In the genomic region with DNA sequence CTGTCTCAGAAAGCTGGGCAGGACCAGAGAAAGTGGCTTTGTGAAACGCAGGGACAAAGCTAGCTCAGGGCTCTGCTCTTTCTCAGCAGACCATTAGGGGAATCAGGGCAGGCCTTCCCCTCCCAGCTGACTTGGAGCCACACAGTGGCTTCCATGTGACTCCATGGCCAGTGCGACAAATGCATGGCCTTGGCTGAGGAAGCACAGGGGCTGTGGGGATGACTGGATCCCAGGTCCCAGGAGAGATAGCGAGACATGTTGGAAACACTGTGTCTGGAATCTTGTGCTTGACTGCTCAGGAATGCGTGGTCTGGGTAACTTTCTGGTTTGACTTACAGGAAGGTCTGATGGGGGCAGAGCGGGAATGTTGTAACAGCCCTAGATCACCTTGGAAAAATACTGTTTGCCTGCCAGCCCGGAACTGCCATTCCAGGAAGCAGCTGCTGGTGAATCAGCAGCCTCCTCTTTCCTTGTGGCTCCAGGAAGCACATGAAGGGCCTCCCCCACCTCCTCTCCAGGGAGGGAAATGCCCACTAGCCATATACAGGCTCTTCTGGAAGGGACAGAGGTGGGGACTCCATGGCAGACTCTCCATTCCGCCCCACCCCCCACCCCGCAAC, we compare ENCODE assay signal across 8 cellular contexts.
A peak's percentile ranks its signal among the peaks of the same experiment; 100 is the strongest.
DNase-seq lines count a peak whose midpoint lies in the region; ATAC-seq, FAIRE-seq and TF ChIP-seq lines count a peak whose summit lies in the region.

No MANE protein-coding gene starts in this region.

- H3K4me1 ChIP-seq in esophagus squamous epithelium = peaks cover 48 to 92% (median 69%) of the 10 kb centered on the region in 3 donors

- TF ChIP-seq CTCF in esophagus squamous epithelium (IDR thresholded peaks at IDR 0.05) = no peak

- no peaks in the 10 kb centered on the region for H3K9me3 ChIP-seq in esophagus squamous epithelium

- no peak for FAIRE-seq in GM19239 (lab: Jason Lieb, UNC)

- no peaks in the 10 kb centered on the region for H3K36me3 ChIP-seq in esophagus squamous epithelium

- ATAC-seq in HG02840 (IDR thresholded peaks at IDR 0.05; ENCODE audit: low FRiP score, unreplicated experiment) = no peak
- no peak for ATAC-seq in GM19397 (IDR thresholded peaks at IDR 0.05; ENCODE audit: unreplicated experiment)

- peak overlapping the region; percentile 87 to 92 (median 88) for H3K27ac ChIP-seq in esophagus squamous epithelium

- DNase-seq in GF-D8 (lab: John Stamatoyannopoulos, UW) (peak; percentile 3), RPMI7951 (ENCODE audit: low read depth) (peak; percentile 99), esophagus squamous epithelium (lab: John Stamatoyannopoulos, UW) (peak; percentile 22), non-pigmented ciliary epithelial cell (ENCODE audit: low read depth) (peak; percentile 98), globus pallidus (ENCODE audit: low spot score) (no peak), GM19239 (ENCODE audit: insufficient read length, low spot score) (no peak)

- no peak overlapping the region for H3K4me3 ChIP-seq in esophagus squamous epithelium

- H3K27me3 ChIP-seq in esophagus squamous epithelium = no peaks in the 10 kb centered on the region

- intact Hi-C loops in esophagus squamous epithelium (cut with DNase I) = no loop called here

- peak in 1 of 4 donors; percentile 18 for TF ChIP-seq POLR2A in esophagus squamous epithelium (IDR thresholded peaks at IDR 0.05)

- 25 to 49% methylated on average over 4 to 8 of the region's 8 CpGs for WGBS in esophagus squamous epithelium, 2 donors

Comparison
In these comparisons a context has a peak if more than half of its experiments do, and no peak if none do; other contexts are left out.
1. DNase-seq: peak in GF-D8 (single experiment), RPMI7951 (single experiment), esophagus squamous epithelium (single experiment) and non-pigmented ciliary epithelial cell (single experiment); none in globus pallidus (single experiment) and GM19239 (single experiment).